Comparison of ENCODE assay signal across 22 cellular contexts in genomic region chr9:117750401-117750800, GRCh38.
"Had no signal": no experiment of that assay in that cellular context is flagged by ENCODE, and none has a peak within 500 bp of the region (broad histone marks: within the 10 kb centered on the region; RNA-seq: fewer than 3 reads in every experiment).

No MANE protein-coding gene starts in this region.

- H3K27me3 ChIP-seq: right atrium auricular region, uterus had no signal

- H3K4me1 ChIP-seq: parathyroid adenoma, uterus had no signal

- FAIRE-seq: islet of Langerhans, kidney had no signal

- DNase-seq: heart left ventricle; hypothalamus; immature natural killer cell; kidney; left ventricle myocardium inferior; midbrain; naive thymus-derived CD8-positive, alpha-beta T cell; nucleus accumbens; stimulated activated CD4-positive, alpha-beta T cell treated with anti-CD3 and anti-CD28 coated beads, Interleukin-12 subunit alpha, Interleukin-12 subunit beta, amount 100 ng/mL, for 4 hours; stimulated activated CD4-positive, alpha-beta T cell treated with anti-CD3 and anti-CD28 coated beads, Interleukin-15, amount 100 ng/mL, for 24 hours; stimulated activated CD4-positive, alpha-beta T cell treated with anti-CD3 and anti-CD28 coated beads, Interleukin-2, amount 100 ng/mL, for 24 hours; stimulated activated CD4-positive, alpha-beta T cell treated with anti-CD3 and anti-CD28 coated beads, Interleukin-4, amount 100 ng/mL, for 1 hour; stimulated activated naive B cell treated with anti-CD40 and anti-IgM and Interleukin-4, amounts not matched to agents 10 μg/mL and 1 μg/mL and 100 μg/mL, for 72 hours; stimulated activated naive CD8-positive, alpha-beta T cell treated with anti-CD3 and anti-CD28 coated beads, Interleukin-15, Interleukin-2, amounts not matched to agents 100 U/mL and 50 U/mL, for 24 hours; uterus had no signal

- H3K27ac ChIP-seq: heart left ventricle, left ventricle myocardium inferior, parathyroid adenoma, right atrium auricular region, skin epidermis, tibial nerve, uterus had no signal

- H3K9me3 ChIP-seq: heart left ventricle, left ventricle myocardium inferior, right atrium auricular region, tibial nerve, uterus had no signal

- H3K4me3 ChIP-seq: heart left ventricle, left ventricle myocardium inferior, lung, right atrium auricular region, skin epidermis, tibial nerve, uterus had no signal

- H3K9ac ChIP-seq: parathyroid adenoma had no signal

- H2AFZ ChIP-seq: parathyroid adenoma had no signal

- H3K36me3 ChIP-seq: heart left ventricle, left ventricle myocardium inferior, right atrium auricular region, tibial nerve, uterus had no signal

- H3K79me2 ChIP-seq: parathyroid adenoma had no signal

- ATAC-seq: heart left ventricle; naive thymus-derived CD8-positive, alpha-beta T cell; sciatic nerve; stimulated activated naive B cell treated with anti-CD40 and anti-IgM and Interleukin-4, amounts not matched to agents 10 μg/mL and 1 μg/mL and 100 μg/mL, for 72 hours; stimulated activated naive CD8-positive, alpha-beta T cell treated with anti-CD3 and anti-CD28 coated beads, Interleukin-15, Interleukin-2, amounts not matched to agents 100 U/mL and 50 U/mL, for 24 hours had no signal
